Comparison of ENCODE assay signal across 19 cellular contexts in the genomic region with DNA sequence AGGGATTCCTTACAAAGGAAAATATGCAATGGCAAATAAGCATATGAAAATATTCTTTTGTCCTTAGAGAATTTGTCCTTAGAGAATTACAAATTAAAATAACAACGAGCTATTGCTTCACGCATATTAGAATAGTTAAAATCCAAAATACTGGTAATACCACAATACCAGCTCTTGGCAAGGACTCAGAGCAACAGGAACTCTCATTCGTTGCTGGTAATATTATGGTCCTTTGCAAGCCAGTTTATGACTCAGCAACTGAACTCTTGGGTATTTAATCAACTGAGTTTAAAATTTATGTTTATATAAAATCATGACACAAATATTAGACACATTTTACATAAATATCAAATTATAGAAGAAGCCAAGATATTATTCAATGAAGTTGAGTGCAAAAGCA.
DNase-seq lines count a peak whose midpoint lies in the region; ATAC-seq, FAIRE-seq and TF ChIP-seq lines count a peak whose summit lies in the region.
"Had no signal": no experiment of that assay in that cellular context is flagged by ENCODE, and none has a peak within 500 bp of the region (broad histone marks: within the 10 kb centered on the region; RNA-seq: fewer than 3 reads in every experiment).

No MANE protein-coding gene starts in this region.

- no peak overlapping the region for H4K91ac ChIP-seq in H1 (replicated peaks; ENCODE audit: insufficient read length, low read length)

- H4K20me1 ChIP-seq in H1 (replicated peaks in 1 of 2; ENCODE audit: control insufficient read depth in 1 of 2, insufficient read depth in 2 of 2, low read length in 2 of 2) (no peaks in the 10 kb centered on the region), HepG2 (ENCODE audit: insufficient read depth, low read length) (no peaks in the 10 kb centered on the region)
- H4K20me1 ChIP-seq: BLaER1 had no signal

- H3K79me2 ChIP-seq in ACC112 (ENCODE audit: control insufficient read depth, insufficient read depth, low read length, unreplicated experiment), result no peaks in the 10 kb centered on the region
- no peaks in the 10 kb centered on the region for H3K79me2 ChIP-seq in H1 (ENCODE audit: control insufficient read depth in 1 of 2, insufficient read depth in 2 of 2, low read length in 2 of 2)
- no peaks in the 10 kb centered on the region for H3K79me2 ChIP-seq in HepG2 (ENCODE audit: insufficient read depth, low read length)

- DNase-seq in MG63 (peak; percentile 51), H1 (ENCODE audit: low read depth in 1 of 2, low spot score in 2 of 2) (no peak), myocyte (ENCODE audit: low read depth) (peak; percentile 49), caudate nucleus (lab: John Stamatoyannopoulos, UW) (no peak), HepG2 (ENCODE audit: low spot score) (no peak)
- no peak for DNase-seq in effector memory CD4-positive, alpha-beta T cell
- DNase-seq: CD4-positive, alpha-beta memory T cell; DMS 273 treated with DMSO at 0.1 percent for 48 hours; DMS53; DND-41; EL; GOT3; H9 had no signal

- intact Hi-C loops in HepG2 (cut with micrococcal nuclease; ENCODE audit: unreplicated experiment), result no loop called here

- no peak overlapping the region for H3K4me2 ChIP-seq in H1 (ENCODE audit: insufficient read depth in 1 of 2, low read depth in 2 of 2, low read length in 2 of 2)
- H3K4me2 ChIP-seq in HepG2 (ENCODE audit: low read depth, low read length), result no peak overlapping the region
- H3K4me2 ChIP-seq: A549, BLaER1 had no signal

- H3K27me3 ChIP-seq in ACC112 (ENCODE audit: insufficient read depth, low read length) (no peaks in the 10 kb centered on the region), MG63 (no peaks in the 10 kb centered on the region), H1 (replicated peaks in 1 of 4; ENCODE audit: control insufficient read depth in 3 of 4, extremely low read depth in 1 of 4, insufficient read depth in 3 of 4, low read length in 3 of 4) (no peaks in the 10 kb centered on the region), HepG2 (ENCODE audit: control insufficient read depth in 1 of 2, insufficient read depth in 2 of 2, low read length in 2 of 2) (no peaks in the 10 kb centered on the region)
- H3K27me3 ChIP-seq in effector memory CD4-positive, alpha-beta T cell (replicated peaks; ENCODE audit: control insufficient read depth, insufficient read depth, low read length, poor library complexity, severe bottlenecking), result no peaks in the 10 kb centered on the region
- H3K27me3 ChIP-seq: BLaER1 had no signal

- 89% methylated on average over 3 of the region's 3 CpGs; no CpG with 5 or more reads in 1 of the 2 experiments for WGBS in H1 (ENCODE audit: extremely low coverage in 1 of 2, insufficient coverage in 1 of 2, insufficient read length in 1 of 2, insufficient replicate concordance in 2 of 2, low coverage in 1 of 2, low lambda C conversion rate in 2 of 2, missing lambda C conversion rate in 1 of 2), 2 experiments
- WGBS in HepG2 (ENCODE audit: low lambda C conversion rate), result 13% methylated on average over 3 of the region's 3 CpGs

- H2AFZ ChIP-seq in ACC112 (ENCODE audit: low read length, unreplicated experiment) (no peak overlapping the region), H1 (ENCODE audit: low read length) (no peak overlapping the region), HepG2 (ENCODE audit: low read length) (no peak overlapping the region)

- H3K23ac ChIP-seq in H1 (ENCODE audit: insufficient read length), result no peak overlapping the region

- TF ChIP-seq EP300 in H1 (IDR thresholded peaks at IDR 0.05; ENCODE audit: borderline replicate concordance in 1 of 2, low read depth in 2 of 2, low read length in 2 of 2) (no peak), HepG2 (IDR thresholded peaks at IDR 0.05; ENCODE audit: low read depth in 2 of 2, low read length in 2 of 2) (no peak), HepG2 (CRISPR knock-in tag; IDR thresholded peaks at IDR 0.05; ENCODE audit: borderline replicate concordance) (no peak)

- H2AK5ac ChIP-seq in H1 (ENCODE audit: low read depth, low read length), result no peak overlapping the region

- BruUV-seq in HepG2 (replicated peaks; lab: Mats Ljungman, UMichigan), result no TSS peak

- no peaks in the 10 kb centered on the region for H3K79me1 ChIP-seq in H1 (ENCODE audit: low read depth, low read length)

- H3K56ac ChIP-seq in H1 (replicated peaks; ENCODE audit: insufficient read length, low read depth, low read length), result no peak overlapping the region

- H3K9ac ChIP-seq in H1 (replicated peaks in 1 of 4; ENCODE audit: extremely low read depth in 1 of 4, low read depth in 3 of 4, low read length in 3 of 4) (no peak overlapping the region), HepG2 (ENCODE audit: insufficient read depth, low read depth, low read length) (no peak overlapping the region)
- H3K9ac ChIP-seq: BLaER1 had no signal

- H3K4me1 ChIP-seq in ACC112 (ENCODE audit: control insufficient read depth, insufficient read depth, low read length, unreplicated experiment) (no peaks in the 10 kb centered on the region), H1 (replicated peaks in 1 of 4; ENCODE audit: control insufficient read depth in 3 of 4, insufficient read depth in 4 of 4, low read length in 3 of 4) (no peaks in the 10 kb centered on the region), HepG2 (ENCODE audit: insufficient read depth, low read length) (no peaks in the 10 kb centered on the region)
- no peaks in the 10 kb centered on the region for H3K4me1 ChIP-seq in effector memory CD4-positive, alpha-beta T cell (ENCODE audit: control insufficient read depth, insufficient read depth, low read length, poor library complexity, severe bottlenecking)
- H3K4me1 ChIP-seq: A549, BLaER1 had no signal

- no peak overlapping the region for H3K4ac ChIP-seq in H1 (replicated peaks; ENCODE audit: insufficient read length, low read depth, low read length)

- no peak for ATAC-seq in GM21576 (IDR thresholded peaks at IDR 0.05; ENCODE audit: unreplicated experiment)
- ATAC-seq in HepG2, result no peak
- ATAC-seq: A549, GM12878 had no signal

- H3K14ac ChIP-seq in H1 (ENCODE audit: insufficient read length), result no peak overlapping the region

- H3K4me3 ChIP-seq in ACC112 (ENCODE audit: low read depth, low read length) (0 out of 2 replicates have a peak overlapping the region, but pooled peaks have one; percentile 21), MG63 (no peak overlapping the region), H1 (ENCODE audit: extremely low read depth in 1 of 4, insufficient read depth in 2 of 4, low read depth in 3 of 4, low read length in 4 of 4) (no peak overlapping the region), HepG2 (replicated peaks in 1 of 3; ENCODE audit: insufficient read depth in 1 of 3, low read depth in 2 of 3, low read length in 3 of 3) (no peak overlapping the region)
- no peak overlapping the region for H3K4me3 ChIP-seq in effector memory CD4-positive, alpha-beta T cell (ENCODE audit: insufficient read depth, low read depth, low read length, poor library complexity, severe bottlenecking)
- H3K4me3 ChIP-seq: A549, BLaER1, GM12878 had no signal

- H3K27ac ChIP-seq in ACC112 (ENCODE audit: low read depth, low read length) (no peak overlapping the region; the same call in 1 of the 2 replicates), H1 (ENCODE audit: low read depth, low read length) (no peak overlapping the region), caudate nucleus (ENCODE audit: low read depth, low read length) (no peak overlapping the region), HepG2 (ENCODE audit: extremely low read length, insufficient read depth, low read length) (no peak overlapping the region)
- H3K27ac ChIP-seq in effector memory CD4-positive, alpha-beta T cell (ENCODE audit: insufficient read depth, low read length, poor library complexity, severe bottlenecking), result no peak overlapping the region
- H3K27ac ChIP-seq: 22Rv1, A549, BLaER1 had no signal

- H3K9me3 ChIP-seq in MG63 (no peaks in the 10 kb centered on the region), H1 (ENCODE audit: insufficient read depth in 2 of 2, low read depth in 1 of 2, low read length in 1 of 2) (no peaks in the 10 kb centered on the region), HepG2 (ENCODE audit: low read length) (no peaks in the 10 kb centered on the region)
- H3K9me3 ChIP-seq in effector memory CD4-positive, alpha-beta T cell (ENCODE audit: control insufficient read depth, low read length), result no peaks in the 10 kb centered on the region
- H3K9me3 ChIP-seq: A549, BLaER1 had no signal

- H2BK5ac ChIP-seq in H1 (ENCODE audit: low read depth, low read length), result no peak overlapping the region

- H2BK120ac ChIP-seq in H1 (replicated peaks; ENCODE audit: low read depth, low read length), result no peak overlapping the region

- TF ChIP-seq POLR2A in H1 (IDR thresholded peaks at IDR 0.05; ENCODE audit: control extremely low read depth in 1 of 2, low read depth in 2 of 2, low read length in 2 of 2), result no peak
- no peak for TF ChIP-seq POLR2A in HepG2 (IDR thresholded peaks at IDR 0.05; ENCODE audit: insufficient read depth in 1 of 2, low read depth in 2 of 2, low read length in 2 of 2)

- in situ Hi-C loops in HepG2 (cut with HindIII; ENCODE audit: extremely low pct_ligation_motif_present, low pct_unique_long_range_greater_than_20kb), result no loop called here

- H2BK20ac ChIP-seq in H1 (ENCODE audit: low read length), result no peak overlapping the region

- TF ChIP-seq CTCF in H1 (IDR thresholded peaks at IDR 0.05; ENCODE audit: control extremely low read depth in 1 of 3, insufficient read depth in 1 of 3, low read depth in 1 of 3, low read length in 3 of 3), result no peak
- no peak for TF ChIP-seq CTCF in HepG2 (CRISPR knock-in tag; IDR thresholded peaks at IDR 0.05)

- CTCF ChIA-PET in H1 (lab: Charles Lee; ENCODE audit: partially characterized antibody), result no interaction called here
- CTCF ChIA-PET in HepG2 (lab: Yijun Ruan, JAX; ENCODE audit: low intra/inter-chr PET ratio, low total read pairs), result no interaction called here

- no peak overlapping the region for H2BK15ac ChIP-seq in H1 (ENCODE audit: low read length)

- no peak overlapping the region for H2BK12ac ChIP-seq in H1 (ENCODE audit: low read depth, low read length)

- no peaks in the 10 kb centered on the region for H3K23me2 ChIP-seq in H1 (ENCODE audit: low read depth, low read length)

- no peak overlapping the region for H4K8ac ChIP-seq in H1 (ENCODE audit: extremely low read depth, insufficient read depth, low read length)

- H3K18ac ChIP-seq in H1 (ENCODE audit: extremely low read depth, low read length), result no peak overlapping the region

- peak overlapping the region; percentile 80 for H4K5ac ChIP-seq in H1 (ENCODE audit: insufficient read length, low read depth, low read length)

- POLR2A ChIA-PET in H1 (lab: Charles Lee; ENCODE audit: partially characterized antibody), result no interaction called here
- POLR2A ChIA-PET in HepG2 (lab: Yijun Ruan, JAX), result no interaction called here

- H3K36me3 ChIP-seq in ACC112 (ENCODE audit: insufficient read depth, low read length) (no peaks in the 10 kb centered on the region), MG63 (no peaks in the 10 kb centered on the region), H1 (ENCODE audit: control insufficient read depth in 2 of 4, insufficient read depth in 4 of 4, low read length in 3 of 4) (no peaks in the 10 kb centered on the region; a peak in 1 of 8 replicates), HepG2 (replicated peaks in 1 of 2; ENCODE audit: control insufficient read depth in 1 of 2, insufficient read depth in 2 of 2, low read length in 2 of 2) (no peaks in the 10 kb centered on the region)
- H3K36me3 ChIP-seq in effector memory CD4-positive, alpha-beta T cell (ENCODE audit: control insufficient read depth, insufficient read depth, low read length), result no peaks in the 10 kb centered on the region
- H3K36me3 ChIP-seq: BLaER1 had no signal

- FAIRE-seq in H1 (lab: Jason Lieb, UNC) (no peak), HepG2 (lab: Jason Lieb, UNC) (no peak)
- FAIRE-seq: A549, GM12878 had no signal

- TF ChIP-seq RAD21 in H1 (IDR thresholded peaks at IDR 0.05 in 1 of 2, conservative IDR thresholded peaks at IDR 0.05 in 1 of 2; ENCODE audit: low read depth in 2 of 2, low read length in 2 of 2) (no peak), HepG2 (CRISPR knock-in tag; IDR thresholded peaks at IDR 0.05) (no peak)

Comparison
In these comparisons a context has a peak if more than half of its experiments do, and no peak if none do; other contexts are left out.
1. DNase-seq: peak in MG63 (single experiment) and myocyte (single experiment); none in H1 (0 of 2), effector memory CD4-positive, alpha-beta T cell (0 of 3), caudate nucleus (0 of 61) and HepG2 (single experiment).